ENCODE assay signal across 25 cellular contexts in genomic region chr6:99741092-99741491, GRCh38.
DNase-seq lines count a peak whose midpoint lies in the region; ATAC-seq, FAIRE-seq and TF ChIP-seq lines count a peak whose summit lies in the region.
"Had no signal": no experiment of that assay in that cellular context is flagged by ENCODE, and none has a peak within 500 bp of the region (broad histone marks: within the 10 kb centered on the region; RNA-seq: fewer than 3 reads in every experiment).

No MANE protein-coding gene starts in this region.

- no peak overlapping the region for H3K4me3 ChIP-seq in small intestine (ENCODE audit: low read depth in 1 of 2, low read length in 2 of 2)
- no peak overlapping the region for H3K4me3 ChIP-seq in coronary artery
- H3K4me3 ChIP-seq: A549; BLaER1 treated with 17β-estradiol and CSF1 and Interleukin-3, amounts not matched to agents 10 nM and 100 nM; GM12878 had no signal

- no peaks in the 10 kb centered on the region for H3K9me3 ChIP-seq in small intestine (ENCODE audit: control insufficient read depth, low read depth)
- H3K9me3 ChIP-seq: A549; BLaER1 treated with 17β-estradiol and CSF1 and Interleukin-3, amounts not matched to agents 10 nM and 100 nM; Caco-2 had no signal

- no peaks in the 10 kb centered on the region for H3K9me3 Mint-ChIP-seq in WTC11
- H3K9me3 Mint-ChIP-seq in activated T-cell treated with anti-CD3 and anti-CD28 coated beads, Interleukin-2, amount 50 U/mL, for 4 hours = no peaks in the 10 kb centered on the region
- H3K9me3 Mint-ChIP-seq: CD4-positive, alpha-beta T cell; CD8-positive, alpha-beta T cell had no signal

- H3K27ac ChIP-seq in small intestine (ENCODE audit: low read depth in 1 of 2, low read length in 1 of 2) (no peak overlapping the region), coronary artery (no peak overlapping the region)
- H3K27ac ChIP-seq: A549; BLaER1 treated with 17β-estradiol and CSF1 and Interleukin-3, amounts not matched to agents 10 nM and 100 nM; C4-2B had no signal

- no peak overlapping the region for H3K4me3 Mint-ChIP-seq in WTC11
- no peak overlapping the region for H3K4me3 Mint-ChIP-seq in activated T-cell treated with anti-CD3 and anti-CD28 coated beads, Interleukin-2, amount 50 U/mL, for 4 hours
- H3K4me3 Mint-ChIP-seq: B cell; CD4-positive, alpha-beta T cell; CD8-positive, alpha-beta T cell had no signal

- H3K27ac Mint-ChIP-seq in WTC11 = no peak overlapping the region
- H3K27ac Mint-ChIP-seq: B cell; CD4-positive, alpha-beta T cell; CD8-positive, alpha-beta T cell had no signal

- ATAC-seq in WTC11 = no peak
- ATAC-seq in activated T-cell treated with anti-CD3 and anti-CD28 coated beads, Interleukin-2, amount 50 U/mL, for 4 hours = no peak
- no peak for ATAC-seq in HG02973 (IDR thresholded peaks at IDR 0.05; ENCODE audit: unreplicated experiment)
- ATAC-seq: A549; CD8-positive, alpha-beta T cell; GM12878 had no signal

- POLR2A ChIA-PET in WTC11 (lab: Charles Lee) = no interaction called here

- FAIRE-seq in G401.6 (lab: Jason Lieb, UNC) (peak; percentile 75), frontal cortex (lab: Jason Lieb, UNC) (peak; percentile 79), small intestine (lab: Jason Lieb, UNC) (peak; percentile 33)
- FAIRE-seq: A549, D721Med, GM12878, GM12892, GM18507, GM19239 had no signal

- H3K36me3 ChIP-seq in small intestine (ENCODE audit: control insufficient read depth in 2 of 2, insufficient read depth in 2 of 2, low read length in 2 of 2) = no peaks in the 10 kb centered on the region
- H3K36me3 ChIP-seq: BLaER1 treated with 17β-estradiol and CSF1 and Interleukin-3, amounts not matched to agents 10 nM and 100 nM had no signal

- CTCF ChIA-PET in WTC11 (lab: Charles Lee) = no interaction called here

- no peak for DNase-seq in WTC11 (ENCODE audit: low spot score)
- DNase-seq in frontal cortex (ENCODE audit: low spot score in 2 of 2) = no peak
- DNase-seq in small intestine = no peak
- no peak for DNase-seq in coronary artery (ENCODE audit: low spot score)
- DNase-seq in activated T-cell treated with anti-CD3 and anti-CD28 coated beads, Interleukin-2, amount 50 U/mL, for 4 hours = no peak
- no peak for DNase-seq in NK-92 (lab: John Stamatoyannopoulos, UW; ENCODE audit: unreplicated experiment)
- DNase-seq: 8988T; AML-193; Caco-2; Calu3; CD4-positive, alpha-beta T cell; CD8-positive, alpha-beta T cell; DMS79 treated with DMSO at 0.1 percent for 48 hours; GDM1 had no signal

- no peaks in the 10 kb centered on the region for H3K4me1 ChIP-seq in small intestine (ENCODE audit: control insufficient read depth in 2 of 2, insufficient read depth in 1 of 2, low read depth in 1 of 2, low read length in 1 of 2)
- H3K4me1 ChIP-seq: A549; BLaER1 treated with 17β-estradiol and CSF1 and Interleukin-3, amounts not matched to agents 10 nM and 100 nM; Caco-2 had no signal

- H3K27me3 ChIP-seq in small intestine (ENCODE audit: control insufficient read depth in 2 of 2, insufficient read depth in 2 of 2, low read length in 2 of 2) = peaks cover 0 to 10% of the 10 kb centered on the region in 2 donors
- H3K27me3 ChIP-seq: BLaER1 treated with 17β-estradiol and CSF1 and Interleukin-3, amounts not matched to agents 10 nM and 100 nM had no signal

- H3K36me3 Mint-ChIP-seq in WTC11 = no peaks in the 10 kb centered on the region
- no peaks in the 10 kb centered on the region for H3K36me3 Mint-ChIP-seq in activated T-cell treated with anti-CD3 and anti-CD28 coated beads, Interleukin-2, amount 50 U/mL, for 4 hours (ENCODE audit: insufficient read depth)
- H3K36me3 Mint-ChIP-seq: CD8-positive, alpha-beta T cell had no signal

- no peak for TF ChIP-seq CTCF in WTC11 (IDR thresholded peaks at IDR 0.05)
- TF ChIP-seq CTCF in coronary artery (IDR thresholded peaks at IDR 0.05) = no peak

- H3K4me1 Mint-ChIP-seq in WTC11 = no peaks in the 10 kb centered on the region
- H3K4me1 Mint-ChIP-seq in activated T-cell treated with anti-CD3 and anti-CD28 coated beads, Interleukin-2, amount 50 U/mL, for 4 hours (ENCODE audit: low read depth) = no peaks in the 10 kb centered on the region
- H3K4me1 Mint-ChIP-seq: B cell had no signal

- peaks cover 14% of the 10 kb centered on the region for H3K27me3 Mint-ChIP-seq in WTC11 (ENCODE audit: low read depth)
- H3K27me3 Mint-ChIP-seq in activated T-cell treated with anti-CD3 and anti-CD28 coated beads, Interleukin-2, amount 50 U/mL, for 4 hours (ENCODE audit: low read depth) = peaks cover 47% of the 10 kb centered on the region

TF ChIP-seq in WTC11, 78 proteins besides CTCF, POLR2A, EP300 and RAD21:
- TF ChIP-seq ZNF317 (CRISPR knock-in tag; IDR thresholded peaks at IDR 0.05; ENCODE audit: borderline replicate concordance, low read depth) (no peak), HMGA2 (CRISPR knock-in tag; IDR thresholded peaks at IDR 0.05) (peak; percentile 96), IRF1 (CRISPR knock-in tag; IDR thresholded peaks at IDR 0.05) (no peak)
TF ChIP-seq in WTC11: peak in this region for 1.
